Comparison of ENCODE assay signal across 19 cellular contexts in genomic region chr1:61585714-61586113, GRCh38.
DNase-seq lines count a peak whose midpoint lies in the region; ATAC-seq, FAIRE-seq and TF ChIP-seq lines count a peak whose summit lies in the region.
"Had no signal": no experiment of that assay in that cellular context is flagged by ENCODE, and none has a peak within 500 bp of the region (broad histone marks: within the 10 kb centered on the region; RNA-seq: fewer than 3 reads in every experiment).

No MANE protein-coding gene starts in this region.

- no peak for TF ChIP-seq EP300 in esophagus muscularis mucosa (IDR thresholded peaks at IDR 0.05)
- no peak for TF ChIP-seq EP300 in HepG2 (IDR thresholded peaks at IDR 0.05; ENCODE audit: low read depth in 2 of 2, low read length in 2 of 2)
- TF ChIP-seq EP300 in HepG2 (CRISPR knock-in tag; IDR thresholded peaks at IDR 0.05; ENCODE audit: borderline replicate concordance), result no peak

- CTCF ChIA-PET in activated CD4-positive, alpha-beta memory T cell treated with anti-CD3 and anti-CD28 coated beads for 36 hours (lab: Charles Lee), result interaction anchor here (0.8 to 1.9 kb wide), 4 partner anchors 15 to 1615 kb away, joined by 3 to 8 read pairs (median 4); no protein-coding TSS in a partner anchor
- CTCF ChIA-PET in HepG2 (lab: Yijun Ruan, JAX; ENCODE audit: low intra/inter-chr PET ratio, low total read pairs), result no interaction called here

- POLR2A ChIA-PET in activated CD4-positive, alpha-beta memory T cell treated with anti-CD3 and anti-CD28 coated beads for 36 hours (lab: Charles Lee), result no interaction called here
- POLR2A ChIA-PET in HepG2 (lab: Yijun Ruan, JAX), result no interaction called here

- H3K36me3 Mint-ChIP-seq in activated CD4-positive, alpha-beta memory T cell treated with anti-CD3 and anti-CD28 coated beads for 36 hours, result no peaks in the 10 kb centered on the region
- H3K36me3 Mint-ChIP-seq: activated naive CD4-positive, alpha-beta T cell treated with anti-CD3 and anti-CD28 coated beads, Interleukin-2, amount 10 ng/mL, durations not matched to agents 7 days and 5 days had no signal

- H3K27me3 ChIP-seq in esophagus muscularis mucosa (no peaks in the 10 kb centered on the region), HepG2 (ENCODE audit: control insufficient read depth in 1 of 2, insufficient read depth in 2 of 2, low read length in 2 of 2) (peaks cover 0 to 10% of the 10 kb centered on the region in 2 experiments; a peak in 3 of 5 replicates)
- H3K27me3 ChIP-seq: BE2C, brain microvascular endothelial cell had no signal

- intact Hi-C loops in esophagus muscularis mucosa (cut with DNase I), result no loop called here
- intact Hi-C loops in activated CD4-positive, alpha-beta memory T cell treated with anti-CD3 and anti-CD28 coated beads for 36 hours (cut with micrococcal nuclease), result loop anchor here (5.0 kb wide), 2 partner anchors 267 to 738 kb away; no protein-coding TSS in a partner anchor
- intact Hi-C loops in HepG2 (cut with micrococcal nuclease; ENCODE audit: unreplicated experiment), result no loop called here

- TF ChIP-seq CTCF in esophagus muscularis mucosa (IDR thresholded peaks at IDR 0.05), result no peak
- TF ChIP-seq CTCF in HepG2 (CRISPR knock-in tag; IDR thresholded peaks at IDR 0.05), result no peak

- no TSS peak for BruUV-seq in HepG2 (replicated peaks; lab: Mats Ljungman, UMichigan)

- no peak overlapping the region for H3K27ac Mint-ChIP-seq in activated CD4-positive, alpha-beta memory T cell treated with anti-CD3 and anti-CD28 coated beads for 36 hours
- H3K27ac Mint-ChIP-seq: activated naive CD4-positive, alpha-beta T cell treated with anti-CD3 and anti-CD28 coated beads, Interleukin-2, amount 10 ng/mL, durations not matched to agents 7 days and 5 days; T-helper 1 cell treated with Interleukin-12 subunit alpha and Interleukin-12 subunit beta and Interleukin-4 antibody, amounts not matched to agents 30 μg/mL and 1 μg/mL, for 36 hours had no signal

- no peaks in the 10 kb centered on the region for H3K79me2 ChIP-seq in HepG2 (ENCODE audit: insufficient read depth, low read length)

- DNase-seq in AG20443 (ENCODE audit: low spot score) (peak; percentile 18), KBM-7 (peak; percentile 24), SW480 (ENCODE audit: low spot score) (peak; percentile 60), glomerular visceral epithelial cell (ENCODE audit: extremely low spot score) (peak; percentile 21), esophagus muscularis mucosa (ENCODE audit: extremely low spot score) (no peak), HepG2 (ENCODE audit: low spot score) (no peak)
- DNase-seq in activated CD4-positive, alpha-beta memory T cell treated with anti-CD3 and anti-CD28 coated beads for 36 hours, result no peak
- DNase-seq: activated CD8-positive, alpha-beta memory T cell treated with anti-CD3 and anti-CD28 coated beads, Interleukin-2, amount 50 U/mL, for 48 hours; activated naive CD4-positive, alpha-beta T cell treated with anti-CD3 and anti-CD28 coated beads, Interleukin-2, amount 10 ng/mL, durations not matched to agents 7 days and 5 days; BE2C; brain microvascular endothelial cell; DMS53; NCI-H1436 treated with DMSO at 0.1 percent for 48 hours; NCI-H526; retina had no signal

- no peak for TF ChIP-seq RAD21 in HepG2 (CRISPR knock-in tag; IDR thresholded peaks at IDR 0.05)

- no peak for FAIRE-seq in HepG2 (lab: Jason Lieb, UNC)

- in situ Hi-C loops in KBM-7 (cut with MboI; ENCODE audit: low pct_unique_long_range_greater_than_20kb, low sequenced_read_pairs) (no loop called here), HepG2 (cut with HindIII; ENCODE audit: extremely low pct_ligation_motif_present, low pct_unique_long_range_greater_than_20kb) (no loop called here)

- H3K4me3 ChIP-seq in esophagus muscularis mucosa, result no peak overlapping the region
- no peak overlapping the region for H3K4me3 ChIP-seq in HepG2 (replicated peaks in 1 of 3; ENCODE audit: insufficient read depth in 1 of 3, low read depth in 2 of 3, low read length in 3 of 3)

- TF ChIP-seq POLR2A in esophagus muscularis mucosa (IDR thresholded peaks at IDR 0.05; ENCODE audit: low read depth), result no peak
- TF ChIP-seq POLR2A in HepG2 (IDR thresholded peaks at IDR 0.05; ENCODE audit: insufficient read depth in 1 of 2, low read depth in 2 of 2, low read length in 2 of 2), result no peak

- no peaks in the 10 kb centered on the region for H3K36me3 ChIP-seq in esophagus muscularis mucosa
- H3K36me3 ChIP-seq in HepG2 (replicated peaks in 1 of 2; ENCODE audit: control insufficient read depth in 1 of 2, insufficient read depth in 2 of 2, low read length in 2 of 2), result no peaks in the 10 kb centered on the region
- H3K36me3 ChIP-seq: BE2C, brain microvascular endothelial cell had no signal

- H3K9me3 Mint-ChIP-seq in activated CD4-positive, alpha-beta memory T cell treated with anti-CD3 and anti-CD28 coated beads for 36 hours, result no peaks in the 10 kb centered on the region
- H3K9me3 Mint-ChIP-seq: activated naive CD4-positive, alpha-beta T cell treated with anti-CD3 and anti-CD28 coated beads, Interleukin-2, amount 10 ng/mL, durations not matched to agents 7 days and 5 days; T-helper 1 cell treated with Interleukin-12 subunit alpha and Interleukin-12 subunit beta and Interleukin-4 antibody, amounts not matched to agents 30 μg/mL and 1 μg/mL, for 36 hours had no signal

- no peak overlapping the region for H2AFZ ChIP-seq in HepG2 (ENCODE audit: low read length)

- H3K27ac ChIP-seq in esophagus muscularis mucosa (replicated peaks in 1 of 4) (no peak overlapping the region), HepG2 (ENCODE audit: extremely low read length, insufficient read depth, low read length) (no peak overlapping the region)
- H3K27ac ChIP-seq: brain microvascular endothelial cell, KMS-11 had no signal

- peaks cover 6% of the 10 kb centered on the region for H3K27me3 Mint-ChIP-seq in activated CD4-positive, alpha-beta memory T cell treated with anti-CD3 and anti-CD28 coated beads for 36 hours

- H3K4me1 ChIP-seq in esophagus muscularis mucosa, result no peaks in the 10 kb centered on the region
- H3K4me1 ChIP-seq in HepG2 (ENCODE audit: insufficient read depth, low read length), result no peaks in the 10 kb centered on the region
- H3K4me1 ChIP-seq: BE2C had no signal

- no peak overlapping the region for H3K4me3 Mint-ChIP-seq in activated CD4-positive, alpha-beta memory T cell treated with anti-CD3 and anti-CD28 coated beads for 36 hours
- H3K4me3 Mint-ChIP-seq: activated naive CD4-positive, alpha-beta T cell treated with anti-CD3 and anti-CD28 coated beads, Interleukin-2, amount 10 ng/mL, durations not matched to agents 7 days and 5 days; T-helper 1 cell treated with Interleukin-12 subunit alpha and Interleukin-12 subunit beta and Interleukin-4 antibody, amounts not matched to agents 30 μg/mL and 1 μg/mL, for 36 hours had no signal

- no peaks in the 10 kb centered on the region for H4K20me1 ChIP-seq in HepG2 (ENCODE audit: insufficient read depth, low read length)

- H3K9me3 ChIP-seq in esophagus muscularis mucosa, result no peaks in the 10 kb centered on the region
- H3K9me3 ChIP-seq in HepG2 (ENCODE audit: low read length), result no peaks in the 10 kb centered on the region
- H3K9me3 ChIP-seq: BE2C had no signal

- 91% methylated on average over 6 of the region's 7 CpGs for WGBS in esophagus muscularis mucosa
- 63% methylated on average over 3 of the region's 7 CpGs for WGBS in HepG2 (ENCODE audit: low lambda C conversion rate)

- no peak overlapping the region for H3K4me2 ChIP-seq in HepG2 (ENCODE audit: low read depth, low read length)
- H3K4me2 ChIP-seq: KMS-11 had no signal

- H3K9ac ChIP-seq in HepG2 (ENCODE audit: insufficient read depth, low read depth, low read length), result no peak overlapping the region
- H3K9ac ChIP-seq: KMS-11 had no signal

- ATAC-seq in GM21717 (IDR thresholded peaks at IDR 0.05; ENCODE audit: unreplicated experiment), result no peak
- no peak for ATAC-seq in HepG2
- ATAC-seq: activated CD4-positive, CD25-positive, alpha-beta regulatory T cell treated with anti-CD3 and anti-CD28 coated beads, Interleukin-2, amount 50 U/mL, for 24 hours had no signal

- no peaks in the 10 kb centered on the region for H3K4me1 Mint-ChIP-seq in activated CD4-positive, alpha-beta memory T cell treated with anti-CD3 and anti-CD28 coated beads for 36 hours (ENCODE audit: low read depth)
- H3K4me1 Mint-ChIP-seq: activated naive CD4-positive, alpha-beta T cell treated with anti-CD3 and anti-CD28 coated beads, Interleukin-2, amount 10 ng/mL, durations not matched to agents 7 days and 5 days had no signal

TF ChIP-seq in HepG2, 621 proteins besides CTCF, POLR2A, EP300 and RAD21:
- TF ChIP-seq CENPX (CRISPR knock-in tag; IDR thresholded peaks at IDR 0.05) (no peak), ZNF350 (CRISPR knock-in tag; IDR thresholded peaks at IDR 0.05; ENCODE audit: borderline replicate concordance, low read depth) (no peak), MAFG (CRISPR knock-in tag; IDR thresholded peaks at IDR 0.05) (no peak), ZNF777 (CRISPR knock-in tag; IDR thresholded peaks at IDR 0.05) (no peak), PRPF4 (IDR thresholded peaks at IDR 0.05; ENCODE audit: low read depth, low read length, poor library complexity, severe bottlenecking) (no peak), ZNF639 (CRISPR knock-in tag; conservative IDR thresholded peaks at IDR 0.05) (no peak), EED (CRISPR knock-in tag; IDR thresholded peaks at IDR 0.05) (no peak), ELF1 (CRISPR knock-in tag; IDR thresholded peaks at IDR 0.05) (no peak), ZNF781 (CRISPR knock-in tag; IDR thresholded peaks at IDR 0.05; ENCODE audit: borderline replicate concordance, not compliant biosample characterization) (no peak), ZNF253 (CRISPR knock-in tag; IDR thresholded peaks at IDR 0.05; ENCODE audit: borderline replicate concordance) (no peak), GABPB1 (CRISPR knock-in tag; IDR thresholded peaks at IDR 0.05) (no peak), ZNF562 (CRISPR knock-in tag; IDR thresholded peaks at IDR 0.05; ENCODE audit: borderline replicate concordance) (no peak)

Comparison
In these comparisons a context has a peak if more than half of its experiments do, and no peak if none do; other contexts are left out.
1. DNase-seq: peak in AG20443 (single experiment), KBM-7 (single experiment), SW480 (single experiment) and glomerular visceral epithelial cell (single experiment); none in esophagus muscularis mucosa (single experiment), activated CD4-positive, alpha-beta memory T cell treated with anti-CD3 and anti-CD28 coated beads for 36 hours (single experiment) and HepG2 (single experiment).